ENCODE assay signal across 9 cellular contexts in the genomic region with DNA sequence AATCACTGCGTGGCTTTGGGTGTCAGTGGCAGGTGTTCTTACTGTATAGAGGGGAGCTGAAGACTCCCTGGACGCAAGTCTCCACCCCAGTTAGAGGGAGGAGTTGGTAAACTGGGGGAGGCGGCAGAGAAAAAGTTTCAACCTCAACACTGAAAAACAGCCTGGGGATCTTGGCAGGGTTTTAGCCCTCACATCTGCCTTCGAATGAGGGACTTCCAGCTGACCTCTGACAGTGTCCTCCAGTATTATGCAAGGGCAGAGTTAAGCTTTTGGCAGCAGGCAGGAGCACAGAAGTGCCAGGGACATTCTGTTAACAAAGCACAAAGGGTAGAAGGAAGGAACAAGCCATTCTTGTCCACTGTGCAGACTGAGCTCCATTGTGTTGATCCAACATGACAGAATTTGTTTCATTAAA. TPM values are rescaled to one million over a fixed set of nuclear protein-coding genes. Genes with fewer than 3 reads are reported as not detected.
DNase-seq lines count a peak whose midpoint lies in the region; ATAC-seq and TF ChIP-seq lines count a peak whose summit lies in the region.
"Had no signal": no experiment of that assay in that cellular context is flagged by ENCODE, and none has a peak within 500 bp of the region (broad histone marks: within the 10 kb centered on the region; RNA-seq: fewer than 3 reads in every experiment).

No MANE protein-coding gene starts in this region.

- ATAC-seq in HG03045 (IDR thresholded peaks at IDR 0.05; ENCODE audit: unreplicated experiment) (peak; percentile 37), HG02588 (IDR thresholded peaks at IDR 0.05; ENCODE audit: unreplicated experiment) (no peak)

- H3K9me3 ChIP-seq in mammary epithelial cell (replicated peaks; ENCODE audit: insufficient read depth, low read length), result no peaks in the 10 kb centered on the region
- no peaks in the 10 kb centered on the region for H3K9me3 ChIP-seq in liver (ENCODE audit: control insufficient read depth in 4 of 4, low read length in 3 of 4)
- no peaks in the 10 kb centered on the region for H3K9me3 ChIP-seq in subcutaneous abdominal adipose tissue (ENCODE audit: control insufficient read depth in 5 of 5, low read length in 5 of 5)
- H3K9me3 ChIP-seq: neutrophil had no signal

- H3K4me2 ChIP-seq in mammary epithelial cell (ENCODE audit: insufficient read depth, low read depth, low read length), result peak overlapping the region; percentile 76

- in situ Hi-C loops in mammary epithelial cell (cut with MboI; ENCODE audit: low sequenced_read_pairs in 2 of 2), result no loop called here

- H3K79me2 ChIP-seq in mammary epithelial cell (ENCODE audit: insufficient read depth, low read length), result no peaks in the 10 kb centered on the region

- peak overlapping the region; percentile 87 for H2AFZ ChIP-seq in mammary epithelial cell (ENCODE audit: low read depth, low read length)

- H3K36me3 ChIP-seq in mammary epithelial cell (ENCODE audit: insufficient read depth, low read length), result no peaks in the 10 kb centered on the region
- no peaks in the 10 kb centered on the region for H3K36me3 ChIP-seq in liver (ENCODE audit: control insufficient read depth in 4 of 4, insufficient read depth in 3 of 4, low read depth in 1 of 4, low read length in 3 of 4)
- no peaks in the 10 kb centered on the region for H3K36me3 ChIP-seq in subcutaneous abdominal adipose tissue (ENCODE audit: control insufficient read depth in 5 of 5, insufficient read depth in 5 of 5, low read length in 5 of 5)
- H3K36me3 ChIP-seq: neutrophil had no signal

- CTCF ChIA-PET in mammary epithelial cell (lab: Charles Lee; ENCODE audit: low non-redundant PET), result no interaction called here

- 0% methylated on average over 3 of the region's 4 CpGs for WGBS in mammary epithelial cell (ENCODE audit: low coverage, missing lambda C conversion rate)
- 5% methylated on average over 4 of the region's 4 CpGs for WGBS in liver

- TF ChIP-seq CTCF in mammary epithelial cell (conservative IDR thresholded peaks at IDR 0.05 in 1 of 2, IDR thresholded peaks at IDR 0.05 in 1 of 2; ENCODE audit: extremely low read depth in 1 of 2, insufficient read depth in 1 of 2, low read depth in 1 of 2, low read length in 2 of 2), result no peak
- no peak for TF ChIP-seq CTCF in liver (IDR thresholded peaks at IDR 0.05; ENCODE audit: low read depth, low read length, missing input control)

- intact Hi-C loops in mammary epithelial cell (cut with micrococcal nuclease), result loop anchor here (5.0 to 10.0 kb wide), 3 partner anchors 72 to 392 kb away; no protein-coding TSS in a partner anchor

- no peaks in the 10 kb centered on the region for H3K27me3 ChIP-seq in mammary epithelial cell (ENCODE audit: insufficient read depth, low read length)
- no peaks in the 10 kb centered on the region for H3K27me3 ChIP-seq in liver (ENCODE audit: control insufficient read depth in 4 of 4, insufficient read depth in 4 of 4, low read length in 3 of 4)
- H3K27me3 ChIP-seq in subcutaneous abdominal adipose tissue (ENCODE audit: control insufficient read depth in 5 of 5, insufficient read depth in 4 of 5, low read length in 5 of 5), result no peaks in the 10 kb centered on the region

- dilution Hi-C loops in mammary epithelial cell (cut with HindIII; ENCODE audit: low sequenced_read_pairs), result loop anchor here (5.0 kb wide), 1 partner anchor 43 kb away; a partner anchor contains a TSS

- no peak for DNase-seq in mammary epithelial cell
- no peak for DNase-seq in T1000 (lab: John Stamatoyannopoulos, UW)
- no peak for DNase-seq in NCI-H1930 (lab: John Stamatoyannopoulos, UW)
- no peak for DNase-seq in SHP77 treated with DMSO at 0.1 percent for 48 hours (lab: John Stamatoyannopoulos, UW)

- H3K4me1 ChIP-seq in mammary epithelial cell (ENCODE audit: insufficient read depth, low read length) (peaks cover 49% of the 10 kb centered on the region), liver (ENCODE audit: control insufficient read depth in 4 of 4, insufficient read depth in 4 of 4, low read length in 3 of 4) (peaks cover 3 to 35% (median 22%) of the 10 kb centered on the region in 4 donors), subcutaneous abdominal adipose tissue (ENCODE audit: control insufficient read depth in 5 of 5, insufficient read depth in 5 of 5, low read length in 5 of 5) (peaks cover 13 to 47% (median 33%) of the 10 kb centered on the region in 5 donors)

- peak overlapping the region in 2 of 3 experiments; percentile 3 to 18 for H3K4me3 ChIP-seq in mammary epithelial cell (replicated peaks in 1 of 3; ENCODE audit: insufficient read depth in 1 of 3, low read depth in 2 of 3, low read length in 3 of 3)
- no peak overlapping the region for H3K4me3 ChIP-seq in liver (ENCODE audit: low read depth in 1 of 3, low read length in 3 of 3)
- H3K4me3 ChIP-seq in subcutaneous abdominal adipose tissue (ENCODE audit: low read depth in 1 of 5, low read length in 5 of 5), result peak overlapping the region; percentile 26 to 50 (median 37)

- H4K20me1 ChIP-seq in mammary epithelial cell (ENCODE audit: insufficient read depth, low read length), result no peaks in the 10 kb centered on the region

- H3K27ac ChIP-seq in mammary epithelial cell (ENCODE audit: insufficient read depth, low read depth, low read length) (peak overlapping the region; percentile 81), liver (ENCODE audit: low read depth in 1 of 2, low read length in 2 of 2) (peak overlapping the region; percentile 76 to 78), subcutaneous abdominal adipose tissue (ENCODE audit: low read depth, low read length) (peak overlapping the region; percentile 70)
- H3K27ac ChIP-seq: neutrophil had no signal

- peak; percentile 59 to 69 for TF ChIP-seq RAD21 in liver (IDR thresholded peaks at IDR 0.05)

- H3K9ac ChIP-seq in mammary epithelial cell (ENCODE audit: insufficient read depth, low read length), result peak overlapping the region; percentile 70
- H3K9ac ChIP-seq in liver (ENCODE audit: low read depth in 1 of 2, low read length in 2 of 2), result peak overlapping the region; percentile 47 to 89
- H3K9ac ChIP-seq in subcutaneous abdominal adipose tissue (ENCODE audit: low read length in 5 of 5), result peak overlapping the region in 3 of 5 donors; percentile 32 to 72 (median 36)

- BruUV-seq in mammary epithelial cell (replicated peaks; lab: Mats Ljungman, UMichigan), result no TSS peak

TF ChIP-seq in liver, 16 proteins besides CTCF, POLR2A, EP300 and RAD21 (continues in another document):
- TF ChIP-seq JUND (IDR thresholded peaks at IDR 0.05) (peak; percentile 51 to 74), FOXA2 (IDR thresholded peaks at IDR 0.05) (peak; percentile 42), SP1 (IDR thresholded peaks at IDR 0.05) (peak; percentile 91), TAF1 (conservative IDR thresholded peaks at IDR 0.05) (no peak), RXRA (IDR thresholded peaks at IDR 0.05) (peak; percentile 83 to 91), EGR1 (IDR thresholded peaks at IDR 0.05; ENCODE audit: low read depth in 2 of 2) (peak in 1 of 2 donors; percentile 45), YY1 (IDR thresholded peaks at IDR 0.05) (peak; percentile 87), HNF4G (IDR thresholded peaks at IDR 0.05) (no peak), NR2F2 (IDR thresholded peaks at IDR 0.05) (peak; percentile 91), FOXA1 (IDR thresholded peaks at IDR 0.05) (no peak), HNF4A (conservative IDR thresholded peaks at IDR 0.05) (peak; percentile 77 to 84)
- TF ChIP-seq, protein P1, sequence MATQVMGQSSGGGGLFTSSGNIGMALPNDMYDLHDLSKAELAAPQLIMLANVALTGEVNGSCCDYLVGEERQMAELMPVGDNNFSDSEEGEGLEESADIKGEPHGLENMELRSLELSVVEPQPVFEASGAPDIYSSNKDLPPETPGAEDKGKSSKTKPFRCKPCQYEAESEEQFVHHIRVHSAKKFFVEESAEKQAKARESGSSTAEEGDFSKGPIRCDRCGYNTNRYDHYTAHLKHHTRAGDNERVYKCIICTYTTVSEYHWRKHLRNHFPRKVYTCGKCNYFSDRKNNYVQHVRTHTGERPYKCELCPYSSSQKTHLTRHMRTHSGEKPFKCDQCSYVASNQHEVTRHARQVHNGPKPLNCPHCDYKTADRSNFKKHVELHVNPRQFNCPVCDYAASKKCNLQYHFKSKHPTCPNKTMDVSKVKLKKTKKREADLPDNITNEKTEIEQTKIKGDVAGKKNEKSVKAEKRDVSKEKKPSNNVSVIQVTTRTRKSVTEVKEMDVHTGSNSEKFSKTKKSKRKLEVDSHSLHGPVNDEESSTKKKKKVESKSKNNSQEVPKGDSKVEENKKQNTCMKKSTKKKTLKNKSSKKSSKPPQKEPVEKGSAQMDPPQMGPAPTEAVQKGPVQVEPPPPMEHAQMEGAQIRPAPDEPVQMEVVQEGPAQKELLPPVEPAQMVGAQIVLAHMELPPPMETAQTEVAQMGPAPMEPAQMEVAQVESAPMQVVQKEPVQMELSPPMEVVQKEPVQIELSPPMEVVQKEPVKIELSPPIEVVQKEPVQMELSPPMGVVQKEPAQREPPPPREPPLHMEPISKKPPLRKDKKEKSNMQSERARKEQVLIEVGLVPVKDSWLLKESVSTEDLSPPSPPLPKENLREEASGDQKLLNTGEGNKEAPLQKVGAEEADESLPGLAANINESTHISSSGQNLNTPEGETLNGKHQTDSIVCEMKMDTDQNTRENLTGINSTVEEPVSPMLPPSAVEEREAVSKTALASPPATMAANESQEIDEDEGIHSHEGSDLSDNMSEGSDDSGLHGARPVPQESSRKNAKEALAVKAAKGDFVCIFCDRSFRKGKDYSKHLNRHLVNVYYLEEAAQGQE (IDR thresholded peaks at IDR 0.05), result peak; percentile 73
- TF ChIP-seq, protein P2, sequence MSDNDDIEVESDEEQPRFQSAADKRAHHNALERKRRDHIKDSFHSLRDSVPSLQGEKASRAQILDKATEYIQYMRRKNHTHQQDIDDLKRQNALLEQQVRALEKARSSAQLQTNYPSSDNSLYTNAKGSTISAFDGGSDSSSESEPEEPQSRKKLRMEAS (IDR thresholded peaks at IDR 0.05), result peak; percentile 70
- TF ChIP-seq, protein P3, sequence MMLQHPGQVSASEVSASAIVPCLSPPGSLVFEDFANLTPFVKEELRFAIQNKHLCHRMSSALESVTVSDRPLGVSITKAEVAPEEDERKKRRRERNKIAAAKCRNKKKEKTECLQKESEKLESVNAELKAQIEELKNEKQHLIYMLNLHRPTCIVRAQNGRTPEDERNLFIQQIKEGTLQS (IDR thresholded peaks at IDR 0.05), result no peak

RNA-seq across cellular contexts. Expression of a gene that starts 41.2 kb away (rescaled TPM):
- 10 to 100 TPM; 46.5 to 59.2 TPM for total RNA-seq in mammary epithelial cell
- polyA plus RNA-seq in mammary epithelial cell, result 25.9 TPM
- polyA minus RNA-seq in mammary epithelial cell, result 16.5 TPM
- total RNA-seq in liver, result 10 to 100 TPM; 16.5 to 26.4 TPM
- polyA plus RNA-seq in liver, result 10 to 100 TPM; 32.6 to 51.9 TPM

Comparison
In these comparisons a context has a peak if more than half of its experiments do, and no peak if none do; other contexts are left out.
1. H3K4me3 ChIP-seq: peak in mammary epithelial cell (2 of 3) and subcutaneous abdominal adipose tissue (5 of 5); none in liver (0 of 3).
2. Peak in every context shown above with its lines, with median percentiles within 50 percentile points of each other: H3K27ac ChIP-seq and H3K9ac ChIP-seq.